1 cellular context compared by ENCODE assay signal in the genomic region with DNA sequence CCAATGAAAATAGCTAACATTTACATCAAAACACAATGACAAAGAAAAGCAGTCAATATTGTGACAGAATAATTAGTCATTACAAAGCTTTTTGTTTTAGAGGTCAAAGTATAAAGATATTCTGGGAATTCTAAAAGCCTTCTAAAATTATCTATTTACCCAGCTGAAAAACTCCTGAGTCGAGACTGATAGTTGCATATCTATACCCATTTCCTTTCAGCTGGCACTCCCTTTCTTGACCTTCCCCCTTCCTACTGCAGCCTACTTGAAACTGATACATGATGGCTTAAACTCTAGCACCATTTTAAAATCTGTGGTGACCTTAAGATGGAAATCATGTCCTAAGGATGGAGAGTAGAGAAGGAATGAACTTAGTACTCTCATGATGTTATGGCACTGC.
TF ChIP-seq lines count a peak whose summit lies in the region.

No MANE protein-coding gene starts in this region.

TF ChIP-seq in K562, 482 proteins besides CTCF, POLR2A, EP300 and RAD21 (continues in another document):
- TF ChIP-seq NR1H2 (CRISPR knock-in tag; IDR thresholded peaks at IDR 0.05) (no peak), ZNF830 (CRISPR knock-in tag; IDR thresholded peaks at IDR 0.05) (no peak), MAFF (IDR thresholded peaks at IDR 0.05; ENCODE audit: low read length) (no peak), GTF2B (IDR thresholded peaks at IDR 0.05; ENCODE audit: extremely low read depth, insufficient read length) (no peak), CHD2 (IDR thresholded peaks at IDR 0.05; ENCODE audit: low read depth, low read length) (no peak), ZNF143 (CRISPR knock-in tag; IDR thresholded peaks at IDR 0.05) (no peak), NFIC (IDR thresholded peaks at IDR 0.05) (peak; percentile 80), SFPQ (IDR thresholded peaks at IDR 0.05; ENCODE audit: low read depth, low read length) (no peak), U2AF1 (optimal IDR thresholded peaks at IDR 0.05; ENCODE audit: low read depth, low read length) (no peak), ZNF79 (CRISPR knock-in tag; IDR thresholded peaks at IDR 0.05; ENCODE audit: low read depth) (no peak), USF2 (CRISPR knock-in tag; IDR thresholded peaks at IDR 0.05) (no peak), FOXJ2 (tag; IDR thresholded peaks at IDR 0.05) (no peak), SAFB (IDR thresholded peaks at IDR 0.05; ENCODE audit: borderline replicate concordance, low read depth, low read length) (no peak), FOXK1 (CRISPR knock-in tag; IDR thresholded peaks at IDR 0.05; ENCODE audit: borderline replicate concordance) (no peak), CAMTA2 (CRISPR knock-in tag; conservative IDR thresholded peaks at IDR 0.05) (no peak), ZC3H11A (IDR thresholded peaks at IDR 0.05; ENCODE audit: low read depth, low read length) (no peak), ZNF124 (CRISPR knock-in tag; IDR thresholded peaks at IDR 0.05) (no peak), CCAR2 (IDR thresholded peaks at IDR 0.05; ENCODE audit: low read depth, low read length) (no peak), ZNF696 (CRISPR knock-in tag; conservative IDR thresholded peaks at IDR 0.05) (no peak), NONO (IDR thresholded peaks at IDR 0.05; ENCODE audit: low read depth in 2 of 2, low read length in 1 of 2) (no peak), WHSC1 (IDR thresholded peaks at IDR 0.05; ENCODE audit: low read length) (no peak), ZNF384 (IDR thresholded peaks at IDR 0.05; ENCODE audit: low read depth, low read length) (no peak), POLR3A (IDR thresholded peaks at IDR 0.05; ENCODE audit: borderline replicate concordance, extremely low read depth, insufficient read depth, insufficient read length) (no peak), ZKSCAN3 (CRISPR knock-in tag; IDR thresholded peaks at IDR 0.05) (no peak), CREB3 (tag; conservative IDR thresholded peaks at IDR 0.05; ENCODE audit: low read depth) (no peak), ZKSCAN1 (IDR thresholded peaks at IDR 0.05; ENCODE audit: low read depth, low read length) (no peak), ETS2 (tag; IDR thresholded peaks at IDR 0.05; ENCODE audit: borderline replicate concordance, poor library complexity, severe bottlenecking) (no peak), TAF7 (tag; IDR thresholded peaks at IDR 0.05) (no peak), ARHGAP35 (IDR thresholded peaks at IDR 0.05; ENCODE audit: partially characterized antibody) (no peak), THRA (IDR thresholded peaks at IDR 0.05) (no peak), NFXL1 (CRISPR knock-in tag; IDR thresholded peaks at IDR 0.05) (no peak), CBX3 (IDR thresholded peaks at IDR 0.05; ENCODE audit: borderline replicate concordance in 1 of 2, low read length in 2 of 2) (no peak; a peak in 1 of 3 replicates), TCF7 (IDR thresholded peaks at IDR 0.05; ENCODE audit: borderline replicate concordance) (no peak), SRSF7 (optimal IDR thresholded peaks at IDR 0.05; ENCODE audit: low read depth, low read length) (no peak), U2AF2 (optimal IDR thresholded peaks at IDR 0.05; ENCODE audit: low read depth, low read length) (no peak), NFE2L1 (tag; IDR thresholded peaks at IDR 0.05; ENCODE audit: borderline replicate concordance, low read depth) (no peak), SPI1 (IDR thresholded peaks at IDR 0.05; ENCODE audit: borderline replicate concordance, low read depth, low read length) (no peak), FOXM1 (IDR thresholded peaks at IDR 0.05; ENCODE audit: low read depth) (peak; percentile 70; the same call in 1 of the 2 replicates), FOXM1 (CRISPR knock-in tag; IDR thresholded peaks at IDR 0.05; ENCODE audit: low read depth) (no peak), SRSF9 (IDR thresholded peaks at IDR 0.05; ENCODE audit: borderline replicate concordance, low read depth, low read length) (no peak), ZNF785 (CRISPR knock-in tag; IDR thresholded peaks at IDR 0.05) (no peak), NUFIP1 (IDR thresholded peaks at IDR 0.05; ENCODE audit: partially characterized antibody) (no peak), ZNF77 (CRISPR knock-in tag; IDR thresholded peaks at IDR 0.05) (no peak), NR0B1 (IDR thresholded peaks at IDR 0.05; ENCODE audit: partially characterized antibody) (no peak), CCNT2 (IDR thresholded peaks at IDR 0.05; ENCODE audit: borderline replicate concordance, extremely low read depth, insufficient read length, low read depth, low read length) (peak; percentile 55), ZFP91 (CRISPR knock-in tag; IDR thresholded peaks at IDR 0.05) (no peak)
- TF ChIP-seq, protein P1, sequence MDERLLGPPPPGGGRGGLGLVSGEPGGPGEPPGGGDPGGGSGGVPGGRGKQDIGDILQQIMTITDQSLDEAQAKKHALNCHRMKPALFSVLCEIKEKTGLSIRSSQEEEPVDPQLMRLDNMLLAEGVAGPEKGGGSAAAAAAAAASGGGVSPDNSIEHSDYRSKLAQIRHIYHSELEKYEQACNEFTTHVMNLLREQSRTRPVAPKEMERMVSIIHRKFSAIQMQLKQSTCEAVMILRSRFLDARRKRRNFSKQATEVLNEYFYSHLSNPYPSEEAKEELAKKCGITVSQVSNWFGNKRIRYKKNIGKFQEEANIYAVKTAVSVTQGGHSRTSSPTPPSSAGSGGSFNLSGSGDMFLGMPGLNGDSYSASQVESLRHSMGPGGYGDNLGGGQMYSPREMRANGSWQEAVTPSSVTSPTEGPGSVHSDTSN (CRISPR knock-in tag; IDR thresholded peaks at IDR 0.05; ENCODE audit: low read depth) = no peak
- TF ChIP-seq, protein P1 (tag; conservative IDR thresholded peaks at IDR 0.05; ENCODE audit: low read depth) = peak; percentile 39; the same call in 1 of the 2 replicates
- TF ChIP-seq, protein P2, sequence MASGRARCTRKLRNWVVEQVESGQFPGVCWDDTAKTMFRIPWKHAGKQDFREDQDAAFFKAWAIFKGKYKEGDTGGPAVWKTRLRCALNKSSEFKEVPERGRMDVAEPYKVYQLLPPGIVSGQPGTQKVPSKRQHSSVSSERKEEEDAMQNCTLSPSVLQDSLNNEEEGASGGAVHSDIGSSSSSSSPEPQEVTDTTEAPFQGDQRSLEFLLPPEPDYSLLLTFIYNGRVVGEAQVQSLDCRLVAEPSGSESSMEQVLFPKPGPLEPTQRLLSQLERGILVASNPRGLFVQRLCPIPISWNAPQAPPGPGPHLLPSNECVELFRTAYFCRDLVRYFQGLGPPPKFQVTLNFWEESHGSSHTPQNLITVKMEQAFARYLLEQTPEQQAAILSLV (tag; IDR thresholded peaks at IDR 0.05) = no peak
- TF ChIP-seq, protein P3, sequence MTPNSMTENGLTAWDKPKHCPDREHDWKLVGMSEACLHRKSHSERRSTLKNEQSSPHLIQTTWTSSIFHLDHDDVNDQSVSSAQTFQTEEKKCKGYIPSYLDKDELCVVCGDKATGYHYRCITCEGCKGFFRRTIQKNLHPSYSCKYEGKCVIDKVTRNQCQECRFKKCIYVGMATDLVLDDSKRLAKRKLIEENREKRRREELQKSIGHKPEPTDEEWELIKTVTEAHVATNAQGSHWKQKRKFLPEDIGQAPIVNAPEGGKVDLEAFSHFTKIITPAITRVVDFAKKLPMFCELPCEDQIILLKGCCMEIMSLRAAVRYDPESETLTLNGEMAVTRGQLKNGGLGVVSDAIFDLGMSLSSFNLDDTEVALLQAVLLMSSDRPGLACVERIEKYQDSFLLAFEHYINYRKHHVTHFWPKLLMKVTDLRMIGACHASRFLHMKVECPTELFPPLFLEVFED (CRISPR knock-in tag; conservative IDR thresholded peaks at IDR 0.05) = no peak
- TF ChIP-seq, protein P4, sequence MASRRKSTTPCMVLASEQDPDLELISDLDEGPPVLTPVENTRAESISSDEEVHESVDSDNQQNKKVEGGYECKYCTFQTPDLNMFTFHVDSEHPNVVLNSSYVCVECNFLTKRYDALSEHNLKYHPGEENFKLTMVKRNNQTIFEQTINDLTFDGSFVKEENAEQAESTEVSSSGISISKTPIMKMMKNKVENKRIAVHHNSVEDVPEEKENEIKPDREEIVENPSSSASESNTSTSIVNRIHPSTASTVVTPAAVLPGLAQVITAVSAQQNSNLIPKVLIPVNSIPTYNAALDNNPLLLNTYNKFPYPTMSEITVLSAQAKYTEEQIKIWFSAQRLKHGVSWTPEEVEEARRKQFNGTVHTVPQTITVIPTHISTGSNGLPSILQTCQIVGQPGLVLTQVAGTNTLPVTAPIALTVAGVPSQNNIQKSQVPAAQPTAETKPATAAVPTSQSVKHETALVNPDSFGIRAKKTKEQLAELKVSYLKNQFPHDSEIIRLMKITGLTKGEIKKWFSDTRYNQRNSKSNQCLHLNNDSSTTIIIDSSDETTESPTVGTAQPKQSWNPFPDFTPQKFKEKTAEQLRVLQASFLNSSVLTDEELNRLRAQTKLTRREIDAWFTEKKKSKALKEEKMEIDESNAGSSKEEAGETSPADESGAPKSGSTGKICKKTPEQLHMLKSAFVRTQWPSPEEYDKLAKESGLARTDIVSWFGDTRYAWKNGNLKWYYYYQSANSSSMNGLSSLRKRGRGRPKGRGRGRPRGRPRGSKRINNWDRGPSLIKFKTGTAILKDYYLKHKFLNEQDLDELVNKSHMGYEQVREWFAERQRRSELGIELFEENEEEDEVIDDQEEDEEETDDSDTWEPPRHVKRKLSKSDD (conservative IDR thresholded peaks at IDR 0.05; ENCODE audit: low read length) = no peak
